ENCODE assay signal across 8 cellular contexts in the genomic region with DNA sequence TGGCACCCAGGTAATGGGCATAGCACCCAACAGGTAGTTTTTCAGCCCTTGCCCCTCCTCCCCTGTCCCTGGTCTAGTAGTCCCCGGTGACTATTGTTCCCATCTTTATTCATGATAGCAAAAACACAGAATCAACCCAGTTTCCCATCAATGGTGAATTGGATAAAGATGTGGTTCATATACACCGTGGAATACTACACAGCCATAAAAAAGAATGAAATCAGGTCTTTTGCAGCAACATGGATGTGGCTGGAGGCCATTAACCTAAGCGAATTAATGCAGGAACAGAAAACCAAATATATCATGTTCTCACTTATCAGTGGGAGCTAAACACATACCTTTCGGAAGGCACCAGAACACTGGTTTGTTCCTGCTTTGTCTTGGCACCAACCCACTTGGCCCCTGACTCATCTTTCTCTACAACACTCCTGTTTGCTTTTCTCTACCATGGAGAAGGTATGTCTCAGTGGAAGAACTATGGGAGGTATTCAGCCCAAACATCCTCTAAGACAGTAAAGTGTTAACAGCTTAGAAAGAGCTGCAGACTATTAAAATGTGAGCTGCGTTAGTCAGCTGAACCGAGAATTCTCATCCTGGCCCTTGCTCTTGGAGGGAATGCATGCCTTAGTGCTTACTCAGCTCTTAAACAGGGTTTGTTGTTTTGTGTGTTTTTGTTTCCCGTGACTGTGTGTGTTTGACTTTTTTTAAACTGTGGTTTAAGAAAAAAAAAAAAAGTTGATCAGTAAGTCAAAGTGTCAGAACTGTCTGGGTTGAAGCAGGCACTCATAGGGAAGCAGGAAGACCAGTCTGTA.
DNase-seq lines count a peak whose midpoint lies in the region; ATAC-seq and TF ChIP-seq lines count a peak whose summit lies in the region.

No MANE protein-coding gene starts in this region.

- peaks cover 4% of the 10 kb centered on the region for H3K9me3 Mint-ChIP-seq in T-helper 2 cell treated with Interferon-gamma antibody and Interleukin-4, amounts not matched to agents 5 μg/mL and 100 μg/mL, for 36 hours
- no peaks in the 10 kb centered on the region for H3K9me3 Mint-ChIP-seq in naive thymus-derived CD8-positive, alpha-beta T cell

- 37 to 54% methylated on average over 7 of the region's 7 CpGs for WGBS in esophagus squamous epithelium, 2 donors

- no peaks in the 10 kb centered on the region for H3K36me3 ChIP-seq in esophagus squamous epithelium
- no peaks in the 10 kb centered on the region for H3K36me3 ChIP-seq in H7 (replicated peaks; ENCODE audit: control insufficient read depth, insufficient read depth, low read length)

- H3K27ac Mint-ChIP-seq in T-helper 2 cell treated with Interferon-gamma antibody and Interleukin-4, amounts not matched to agents 5 μg/mL and 100 μg/mL, for 36 hours: peak overlapping the region; percentile 92
- H3K27ac Mint-ChIP-seq in naive thymus-derived CD8-positive, alpha-beta T cell: peak overlapping the region in 9 of 10 donors; percentile 21 to 91 (median 77)

- H3K4me3 Mint-ChIP-seq in T-helper 2 cell treated with Interferon-gamma antibody and Interleukin-4, amounts not matched to agents 5 μg/mL and 100 μg/mL, for 36 hours: peak overlapping the region; percentile 67
- H3K4me3 Mint-ChIP-seq in naive thymus-derived CD8-positive, alpha-beta T cell: peak overlapping the region in 8 of 10 donors; percentile 2 to 78 (median 64)

- H3K27me3 Mint-ChIP-seq in T-helper 2 cell treated with Interferon-gamma antibody and Interleukin-4, amounts not matched to agents 5 μg/mL and 100 μg/mL, for 36 hours (ENCODE audit: low read depth): no peaks in the 10 kb centered on the region
- no peaks in the 10 kb centered on the region for H3K27me3 Mint-ChIP-seq in naive thymus-derived CD8-positive, alpha-beta T cell

- intact Hi-C loops in esophagus squamous epithelium (cut with DNase I): no loop called here

- peak overlapping the region; percentile 10 to 78 (median 64) for H3K27ac ChIP-seq in esophagus squamous epithelium

- no peaks in the 10 kb centered on the region for H3K9me3 ChIP-seq in esophagus squamous epithelium

- peaks cover 1% of the 10 kb centered on the region for H3K36me3 Mint-ChIP-seq in T-helper 2 cell treated with Interferon-gamma antibody and Interleukin-4, amounts not matched to agents 5 μg/mL and 100 μg/mL, for 36 hours (ENCODE audit: low read depth)
- no peaks in the 10 kb centered on the region for H3K36me3 Mint-ChIP-seq in naive thymus-derived CD8-positive, alpha-beta T cell

- H3K4me3 ChIP-seq in esophagus squamous epithelium (no peak overlapping the region), H7 (ENCODE audit: insufficient read depth, low read depth, low read length) (no peak overlapping the region)

- peak; percentile 16 to 46 for ATAC-seq in naive thymus-derived CD8-positive, alpha-beta T cell
- ATAC-seq in GM21528 (IDR thresholded peaks at IDR 0.05; ENCODE audit: low FRiP score, unreplicated experiment): no peak

- peak; percentile 59 for DNase-seq in activated effector memory CD4-positive, alpha-beta T cell treated with anti-CD3 and anti-CD28 coated beads, Interleukin-2, amount 50 U/mL, for 16 hours
- DNase-seq in activated effector memory CD4-positive, alpha-beta T cell treated with Interleukin-2 at 50 U/mL for 16 hours: no peak
- peak; percentile 23 for DNase-seq in T-helper 2 cell treated with Interferon-gamma antibody and Interleukin-4, amounts not matched to agents 5 μg/mL and 100 μg/mL, for 36 hours (ENCODE audit: low spot score)
- no peak for DNase-seq in esophagus squamous epithelium (lab: John Stamatoyannopoulos, UW)
- DNase-seq in naive thymus-derived CD8-positive, alpha-beta T cell: peak in 2 of 10 donors; percentile 11 to 31
- no peak for DNase-seq in NCI-H1694 (lab: John Stamatoyannopoulos, UW)
- DNase-seq in H7: no peak

- no peak for TF ChIP-seq POLR2A in esophagus squamous epithelium (IDR thresholded peaks at IDR 0.05)

- peaks cover 51% of the 10 kb centered on the region for H3K4me1 Mint-ChIP-seq in T-helper 2 cell treated with Interferon-gamma antibody and Interleukin-4, amounts not matched to agents 5 μg/mL and 100 μg/mL, for 36 hours (ENCODE audit: low read depth)
- H3K4me1 Mint-ChIP-seq in naive thymus-derived CD8-positive, alpha-beta T cell: peaks cover 38 to 54% (median 48%) of the 10 kb centered on the region in 4 donors

- POLR2A ChIA-PET in naive thymus-derived CD8-positive, alpha-beta T cell (lab: Charles Lee): interaction anchor here (0.7 to 1.1 kb wide), 3 partner anchors 153 to 314 kb away, joined by 3 to 4 read pairs (median 3); no protein-coding TSS in a partner anchor

- H3K4me1 ChIP-seq in esophagus squamous epithelium: peaks cover 16 to 43% (median 24%) of the 10 kb centered on the region in 3 donors

- H3K27me3 ChIP-seq in esophagus squamous epithelium (no peaks in the 10 kb centered on the region), H7 (ENCODE audit: control insufficient read depth, insufficient read depth, low read length) (no peaks in the 10 kb centered on the region)

- TF ChIP-seq CTCF in esophagus squamous epithelium (IDR thresholded peaks at IDR 0.05): no peak

Comparison
In these comparisons a context has a peak if more than half of its experiments do, and no peak if none do; other contexts are left out.
1. DNase-seq: peak in activated effector memory CD4-positive, alpha-beta T cell treated with anti-CD3 and anti-CD28 coated beads, Interleukin-2, amount 50 U/mL, for 16 hours (single experiment) and T-helper 2 cell treated with Interferon-gamma antibody and Interleukin-4, amounts not matched to agents 5 μg/mL and 100 μg/mL, for 36 hours (single experiment); none in activated effector memory CD4-positive, alpha-beta T cell treated with Interleukin-2 at 50 U/mL for 16 hours (single experiment), esophagus squamous epithelium (single experiment), NCI-H1694 (single experiment) and H7 (single experiment).